19 cellular contexts compared by ENCODE assay signal in genomic region chr15:88127477-88127799, GRCh38.
A peak's percentile ranks its signal among the peaks of the same experiment; 100 is the strongest.
DNase-seq lines count a peak whose midpoint lies in the region; TF ChIP-seq lines count a peak whose summit lies in the region.
"Had no signal": no experiment of that assay in that cellular context is flagged by ENCODE, and none has a peak within 500 bp of the region (broad histone marks: within the 10 kb centered on the region; RNA-seq: fewer than 3 reads in every experiment).

No MANE protein-coding gene starts in this region.

- TF ChIP-seq POLR2A in suprapubic skin (IDR thresholded peaks at IDR 0.05): no peak

- TF ChIP-seq CTCF in suprapubic skin (IDR thresholded peaks at IDR 0.05): no peak

- TF ChIP-seq EP300 in suprapubic skin (IDR thresholded peaks at IDR 0.05): no peak

- no peaks in the 10 kb centered on the region for H3K36me3 ChIP-seq in SJCRH30
- no peaks in the 10 kb centered on the region for H3K36me3 ChIP-seq in suprapubic skin
- H3K36me3 ChIP-seq: BE2C, SJSA1 had no signal

- no peak overlapping the region for H3K4me3 ChIP-seq in SJCRH30
- H3K4me3 ChIP-seq in suprapubic skin: no peak overlapping the region
- H3K4me3 ChIP-seq: GM23248, PC-9, SJSA1 had no signal

- no peaks in the 10 kb centered on the region for H3K9me3 ChIP-seq in SJCRH30 (replicated peaks)
- H3K9me3 ChIP-seq in suprapubic skin: no peaks in the 10 kb centered on the region
- H3K9me3 ChIP-seq: BE2C, SJSA1 had no signal

- no peaks in the 10 kb centered on the region for H3K27me3 ChIP-seq in SJCRH30
- no peaks in the 10 kb centered on the region for H3K27me3 ChIP-seq in suprapubic skin
- H3K27me3 ChIP-seq: BE2C, SJSA1 had no signal

- peak overlapping the region; percentile 72 for H3K27ac ChIP-seq in SJCRH30
- peak overlapping the region; percentile 12 for H3K27ac ChIP-seq in suprapubic skin
- H3K27ac ChIP-seq: GM23248, PC-9, SJSA1 had no signal

- H3K4me1 ChIP-seq in SJCRH30 (peaks cover 32% of the 10 kb centered on the region), suprapubic skin (peaks cover 4% of the 10 kb centered on the region)
- H3K4me1 ChIP-seq: SJSA1 had no signal

- DNase-seq in GM03348 (ENCODE audit: low spot score): peak; percentile 30
- peak; percentile 87 to 95 for DNase-seq in SJCRH30
- peak; percentile 88 for DNase-seq in myocyte (ENCODE audit: low read depth)
- no peak for DNase-seq in suprapubic skin (ENCODE audit: low spot score in 2 of 2)
- DNase-seq in NAMALWA (ENCODE audit: low spot score): no peak
- DNase-seq in NCI-H2227 treated with DMSO at 0.1 percent for 48 hours (lab: John Stamatoyannopoulos, UW): no peak
- no peak for DNase-seq in activated CD4-positive, CD25-positive, alpha-beta regulatory T cell (lab: John Stamatoyannopoulos, UW)
- DNase-seq in NCI-H748 treated with DMSO at 0.1 percent for 48 hours (lab: John Stamatoyannopoulos, UW): no peak
- DNase-seq: ACHN; CD4-positive, alpha-beta T cell; KBM-7; NCI-H1092; NCI-H146; NCI-H226; NCI-H69; PC-9 had no signal

Comparison
In these comparisons a context has a peak if more than half of its experiments do, and no peak if none do; other contexts are left out.
1. DNase-seq: peak in GM03348 (single experiment), SJCRH30 (2 of 2) and myocyte (single experiment); none in suprapubic skin (0 of 2), NAMALWA (single experiment), NCI-H2227 treated with DMSO at 0.1 percent for 48 hours (single experiment), activated CD4-positive, CD25-positive, alpha-beta regulatory T cell (0 of 4) and NCI-H748 treated with DMSO at 0.1 percent for 48 hours (single experiment).